Comparison of ENCODE assay signal across 8 cellular contexts in genomic region chr2:219175486-219175885, GRCh38. TPM values are rescaled to one million over a fixed set of nuclear protein-coding genes. Genes with fewer than 3 reads are reported as not detected.
DNase-seq lines count a peak whose midpoint lies in the region; ATAC-seq and TF ChIP-seq lines count a peak whose summit lies in the region.

No MANE protein-coding gene starts in this region.

- H3K27me3 ChIP-seq in effector memory CD4-positive, alpha-beta T cell (replicated peaks; ENCODE audit: control insufficient read depth, insufficient read depth, low read length, poor library complexity, severe bottlenecking), result no peaks in the 10 kb centered on the region
- H3K27me3 ChIP-seq in neutrophil, result no peaks in the 10 kb centered on the region

- H3K9me3 Mint-ChIP-seq in CD14-positive monocyte, result no peaks in the 10 kb centered on the region

- ATAC-seq in HG03460 (IDR thresholded peaks at IDR 0.05; ENCODE audit: unreplicated experiment), result no peak
- no peak for ATAC-seq in GM18520 (IDR thresholded peaks at IDR 0.05; ENCODE audit: unreplicated experiment)

- H3K27me3 Mint-ChIP-seq in CD14-positive monocyte (ENCODE audit: low read depth in 3 of 3), result peaks cover 0 to 2% (median 0%) of the 10 kb centered on the region in 3 donors

- H3K36me3 ChIP-seq in effector memory CD4-positive, alpha-beta T cell (ENCODE audit: control insufficient read depth, insufficient read depth, low read length), result peaks cover 36% of the 10 kb centered on the region
- peaks cover 49% of the 10 kb centered on the region for H3K36me3 ChIP-seq in neutrophil

- H3K27ac ChIP-seq in effector memory CD4-positive, alpha-beta T cell (ENCODE audit: insufficient read depth, low read length, poor library complexity, severe bottlenecking), result no peak overlapping the region
- H3K27ac ChIP-seq in neutrophil, result peak overlapping the region; percentile 100

- no peaks in the 10 kb centered on the region for H3K9me3 ChIP-seq in effector memory CD4-positive, alpha-beta T cell (ENCODE audit: control insufficient read depth, low read length)
- no peaks in the 10 kb centered on the region for H3K9me3 ChIP-seq in neutrophil

- peak overlapping the region in 1 of 7 donors; percentile 92 for H3K27ac Mint-ChIP-seq in CD14-positive monocyte

- intact Hi-C loops in CD14-positive monocyte (cut with micrococcal nuclease), result loop anchor here (5.0 to 10.0 kb wide), 4 partner anchors 42 to 429 kb away; partner anchors contain the start of genes ABCB6 (in 1 of the 2), TUBA4A (in 1 of the 2) and TUBA4B (in 1 of the 2)

- H3K4me3 Mint-ChIP-seq in CD14-positive monocyte, result peak overlapping the region; percentile 51 to 95

- peaks cover 59% of the 10 kb centered on the region for H3K4me1 Mint-ChIP-seq in CD14-positive monocyte

- TF ChIP-seq POLR2A in NB4 (IDR thresholded peaks at IDR 0.05; ENCODE audit: extremely low read depth, insufficient read length), result no peak

- peak overlapping the region; percentile 83 for H3K4me3 ChIP-seq in NB4 (ENCODE audit: low read depth, low read length)
- H3K4me3 ChIP-seq in effector memory CD4-positive, alpha-beta T cell (ENCODE audit: insufficient read depth, low read depth, low read length, poor library complexity, severe bottlenecking), result peak overlapping the region; percentile 82
- peak overlapping the region; percentile 84 to 95 for H3K4me3 ChIP-seq in neutrophil (ENCODE audit: low read depth in 1 of 2, low read length in 1 of 2)

- H3K36me3 Mint-ChIP-seq in CD14-positive monocyte, result peaks cover 47 to 58% of the 10 kb centered on the region in 2 donors

- DNase-seq in CD14-positive monocyte (ENCODE audit: low spot score), result no peak
- no peak for DNase-seq in NB4 (ENCODE audit: low read depth)
- DNase-seq in effector memory CD4-positive, alpha-beta T cell, result no peak
- DNase-seq in NOMO-1 treated with DMSO at 0.1 percent for 48 hours (lab: John Stamatoyannopoulos, UW; ENCODE audit: unreplicated experiment), result no peak
- DNase-seq in AG20443 (ENCODE audit: low spot score), result no peak

- TF ChIP-seq CTCF in CD14-positive monocyte (IDR thresholded peaks at IDR 0.05), result no peak
- TF ChIP-seq CTCF in NB4 (IDR thresholded peaks at IDR 0.05; ENCODE audit: low read depth, low read length), result no peak
- TF ChIP-seq CTCF in neutrophil (IDR thresholded peaks at IDR 0.05), result no peak

- peaks cover 43% of the 10 kb centered on the region for H3K4me1 ChIP-seq in effector memory CD4-positive, alpha-beta T cell (ENCODE audit: control insufficient read depth, insufficient read depth, low read length, poor library complexity, severe bottlenecking)
- H3K4me1 ChIP-seq in neutrophil (ENCODE audit: control insufficient read depth in 1 of 2, insufficient read depth in 1 of 2, low read depth in 1 of 2, low read length in 1 of 2), result peaks cover 38 to 49% of the 10 kb centered on the region in 2 experiments

RNA-seq across cellular contexts. Expression of gene CNPPD1, which starts 1.2 kb away (rescaled TPM):
- polyA plus RNA-seq in CD14-positive monocyte, result 10 to 100 TPM; 68.8 to 71.3 TPM

RNA-seq across cellular contexts. Expression of gene RETREG2, which starts 2.6 kb away (rescaled TPM):
- 10 to 100 TPM; 37.7 to 39.4 TPM for polyA plus RNA-seq in CD14-positive monocyte

RNA-seq across cellular contexts. Expression of gene SLC23A3, which starts 5.7 kb away (rescaled TPM):
- not detected for polyA plus RNA-seq in CD14-positive monocyte

RNA-seq across cellular contexts. Expression of gene NHEJ1, which starts 14.9 kb away (rescaled TPM):
- polyA plus RNA-seq in CD14-positive monocyte, result 10 to 100 TPM; 20.3 to 20.9 TPM

RNA-seq across cellular contexts. Expression of gene ZFAND2B, which starts 31.1 kb away (rescaled TPM):
- polyA plus RNA-seq in CD14-positive monocyte, result 10 to 100 TPM; 45.7 to 53.2 TPM
